Comparison of ENCODE assay signal across 2 cellular contexts in genomic region chr1:222786107-222786506, GRCh38.
A peak's percentile ranks its signal among the peaks of the same experiment; 100 is the strongest.
TF ChIP-seq lines count a peak whose summit lies in the region.

No MANE protein-coding gene starts in this region.

TF ChIP-seq in SK-N-SH, 30 proteins besides CTCF, POLR2A, EP300 and RAD21 (continued from another document):
- no peak for TF ChIP-seq REST (IDR thresholded peaks at IDR 0.05; ENCODE audit: low read depth, low read length)
- TF ChIP-seq NFIC (IDR thresholded peaks at IDR 0.05; ENCODE audit: borderline replicate concordance): peak; percentile 49; the same call in 1 of the 2 replicates
- TF ChIP-seq RFX5 (IDR thresholded peaks at IDR 0.05; ENCODE audit: low read length): no peak

TF ChIP-seq in endothelial cell of umbilical vein, 7 proteins besides CTCF, POLR2A, EP300 and RAD21:
- TF ChIP-seq MAX (IDR thresholded peaks at IDR 0.05; ENCODE audit: insufficient read depth, insufficient read length) (no peak), EZH2 (IDR thresholded peaks at IDR 0.05; ENCODE audit: borderline replicate concordance, low read depth, low read length, severe bottlenecking) (no peak), FOS (IDR thresholded peaks at IDR 0.05; ENCODE audit: borderline replicate concordance, insufficient read depth, low read length) (no peak), GATA2 (IDR thresholded peaks at IDR 0.05; ENCODE audit: insufficient read depth, insufficient read length, low read depth, low read length) (no peak), JUN (IDR thresholded peaks at IDR 0.05; ENCODE audit: borderline replicate concordance, insufficient read depth, insufficient read length, low read depth) (no peak), MYC (IDR thresholded peaks at IDR 0.05; ENCODE audit: low read depth, low read length) (no peak), POLR2AphosphoS5 (IDR thresholded peaks at IDR 0.05; ENCODE audit: insufficient read depth, low read depth, low read length) (no peak)
